In genomic region chr9:93037476-93037971, GRCh38 we compare ENCODE assay signal across 1 cellular context.
TF ChIP-seq lines count a peak whose summit lies in the region.

No MANE protein-coding gene starts in this region.

TF ChIP-seq in H1, 55 proteins besides CTCF, POLR2A, EP300 and RAD21:
- TF ChIP-seq BRCA1 (IDR thresholded peaks at IDR 0.05; ENCODE audit: low read depth, low read length), result no peak
- TF ChIP-seq SIN3A (conservative IDR thresholded peaks at IDR 0.05 in 1 of 2, IDR thresholded peaks at IDR 0.05 in 1 of 2; ENCODE audit: low read depth in 1 of 2, low read length in 2 of 2), result no peak
- TF ChIP-seq CHD2 (IDR thresholded peaks at IDR 0.05; ENCODE audit: low read length), result no peak
- no peak for TF ChIP-seq EGR1 (IDR thresholded peaks at IDR 0.05; ENCODE audit: borderline replicate concordance, low read depth, low read length)
- TF ChIP-seq ATF3 (IDR thresholded peaks at IDR 0.05; ENCODE audit: insufficient read depth, low read depth, low read length), result no peak
- TF ChIP-seq POU5F1 (IDR thresholded peaks at IDR 0.05; ENCODE audit: low read depth, low read length), result no peak
- TF ChIP-seq JUND (IDR thresholded peaks at IDR 0.05; ENCODE audit: low read length), result no peak
- TF ChIP-seq, protein P1, sequence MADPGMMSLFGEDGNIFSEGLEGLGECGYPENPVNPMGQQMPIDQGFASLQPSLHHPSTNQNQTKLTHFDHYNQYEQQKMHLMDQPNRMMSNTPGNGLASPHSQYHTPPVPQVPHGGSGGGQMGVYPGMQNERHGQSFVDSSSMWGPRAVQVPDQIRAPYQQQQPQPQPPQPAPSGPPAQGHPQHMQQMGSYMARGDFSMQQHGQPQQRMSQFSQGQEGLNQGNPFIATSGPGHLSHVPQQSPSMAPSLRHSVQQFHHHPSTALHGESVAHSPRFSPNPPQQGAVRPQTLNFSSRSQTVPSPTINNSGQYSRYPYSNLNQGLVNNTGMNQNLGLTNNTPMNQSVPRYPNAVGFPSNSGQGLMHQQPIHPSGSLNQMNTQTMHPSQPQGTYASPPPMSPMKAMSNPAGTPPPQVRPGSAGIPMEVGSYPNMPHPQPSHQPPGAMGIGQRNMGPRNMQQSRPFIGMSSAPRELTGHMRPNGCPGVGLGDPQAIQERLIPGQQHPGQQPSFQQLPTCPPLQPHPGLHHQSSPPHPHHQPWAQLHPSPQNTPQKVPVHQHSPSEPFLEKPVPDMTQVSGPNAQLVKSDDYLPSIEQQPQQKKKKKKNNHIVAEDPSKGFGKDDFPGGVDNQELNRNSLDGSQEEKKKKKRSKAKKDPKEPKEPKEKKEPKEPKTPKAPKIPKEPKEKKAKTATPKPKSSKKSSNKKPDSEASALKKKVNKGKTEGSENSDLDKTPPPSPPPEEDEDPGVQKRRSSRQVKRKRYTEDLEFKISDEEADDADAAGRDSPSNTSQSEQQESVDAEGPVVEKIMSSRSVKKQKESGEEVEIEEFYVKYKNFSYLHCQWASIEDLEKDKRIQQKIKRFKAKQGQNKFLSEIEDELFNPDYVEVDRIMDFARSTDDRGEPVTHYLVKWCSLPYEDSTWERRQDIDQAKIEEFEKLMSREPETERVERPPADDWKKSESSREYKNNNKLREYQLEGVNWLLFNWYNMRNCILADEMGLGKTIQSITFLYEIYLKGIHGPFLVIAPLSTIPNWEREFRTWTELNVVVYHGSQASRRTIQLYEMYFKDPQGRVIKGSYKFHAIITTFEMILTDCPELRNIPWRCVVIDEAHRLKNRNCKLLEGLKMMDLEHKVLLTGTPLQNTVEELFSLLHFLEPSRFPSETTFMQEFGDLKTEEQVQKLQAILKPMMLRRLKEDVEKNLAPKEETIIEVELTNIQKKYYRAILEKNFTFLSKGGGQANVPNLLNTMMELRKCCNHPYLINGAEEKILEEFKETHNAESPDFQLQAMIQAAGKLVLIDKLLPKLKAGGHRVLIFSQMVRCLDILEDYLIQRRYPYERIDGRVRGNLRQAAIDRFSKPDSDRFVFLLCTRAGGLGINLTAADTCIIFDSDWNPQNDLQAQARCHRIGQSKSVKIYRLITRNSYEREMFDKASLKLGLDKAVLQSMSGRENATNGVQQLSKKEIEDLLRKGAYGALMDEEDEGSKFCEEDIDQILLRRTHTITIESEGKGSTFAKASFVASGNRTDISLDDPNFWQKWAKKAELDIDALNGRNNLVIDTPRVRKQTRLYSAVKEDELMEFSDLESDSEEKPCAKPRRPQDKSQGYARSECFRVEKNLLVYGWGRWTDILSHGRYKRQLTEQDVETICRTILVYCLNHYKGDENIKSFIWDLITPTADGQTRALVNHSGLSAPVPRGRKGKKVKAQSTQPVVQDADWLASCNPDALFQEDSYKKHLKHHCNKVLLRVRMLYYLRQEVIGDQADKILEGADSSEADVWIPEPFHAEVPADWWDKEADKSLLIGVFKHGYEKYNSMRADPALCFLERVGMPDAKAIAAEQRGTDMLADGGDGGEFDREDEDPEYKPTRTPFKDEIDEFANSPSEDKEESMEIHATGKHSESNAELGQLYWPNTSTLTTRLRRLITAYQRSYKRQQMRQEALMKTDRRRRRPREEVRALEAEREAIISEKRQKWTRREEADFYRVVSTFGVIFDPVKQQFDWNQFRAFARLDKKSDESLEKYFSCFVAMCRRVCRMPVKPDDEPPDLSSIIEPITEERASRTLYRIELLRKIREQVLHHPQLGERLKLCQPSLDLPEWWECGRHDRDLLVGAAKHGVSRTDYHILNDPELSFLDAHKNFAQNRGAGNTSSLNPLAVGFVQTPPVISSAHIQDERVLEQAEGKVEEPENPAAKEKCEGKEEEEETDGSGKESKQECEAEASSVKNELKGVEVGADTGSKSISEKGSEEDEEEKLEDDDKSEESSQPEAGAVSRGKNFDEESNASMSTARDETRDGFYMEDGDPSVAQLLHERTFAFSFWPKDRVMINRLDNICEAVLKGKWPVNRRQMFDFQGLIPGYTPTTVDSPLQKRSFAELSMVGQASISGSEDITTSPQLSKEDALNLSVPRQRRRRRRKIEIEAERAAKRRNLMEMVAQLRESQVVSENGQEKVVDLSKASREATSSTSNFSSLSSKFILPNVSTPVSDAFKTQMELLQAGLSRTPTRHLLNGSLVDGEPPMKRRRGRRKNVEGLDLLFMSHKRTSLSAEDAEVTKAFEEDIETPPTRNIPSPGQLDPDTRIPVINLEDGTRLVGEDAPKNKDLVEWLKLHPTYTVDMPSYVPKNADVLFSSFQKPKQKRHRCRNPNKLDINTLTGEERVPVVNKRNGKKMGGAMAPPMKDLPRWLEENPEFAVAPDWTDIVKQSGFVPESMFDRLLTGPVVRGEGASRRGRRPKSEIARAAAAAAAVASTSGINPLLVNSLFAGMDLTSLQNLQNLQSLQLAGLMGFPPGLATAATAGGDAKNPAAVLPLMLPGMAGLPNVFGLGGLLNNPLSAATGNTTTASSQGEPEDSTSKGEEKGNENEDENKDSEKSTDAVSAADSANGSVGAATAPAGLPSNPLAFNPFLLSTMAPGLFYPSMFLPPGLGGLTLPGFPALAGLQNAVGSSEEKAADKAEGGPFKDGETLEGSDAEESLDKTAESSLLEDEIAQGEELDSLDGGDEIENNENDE (IDR thresholded peaks at IDR 0.05; ENCODE audit: insufficient replicate concordance, low read length), result no peak
- no peak for TF ChIP-seq RNF2 (IDR thresholded peaks at IDR 0.05; ENCODE audit: borderline replicate concordance, low read depth, low read length, missing control alignments, poor library complexity, severe bottlenecking)
- no peak for TF ChIP-seq NRF1 (IDR thresholded peaks at IDR 0.05; ENCODE audit: low read depth, low read length)
- no peak for TF ChIP-seq TAF7 (optimal IDR thresholded peaks at IDR 0.05; ENCODE audit: borderline replicate concordance, low read depth, low read length)
